ENCODE assay signal across 1 cellular context in the genomic region with DNA sequence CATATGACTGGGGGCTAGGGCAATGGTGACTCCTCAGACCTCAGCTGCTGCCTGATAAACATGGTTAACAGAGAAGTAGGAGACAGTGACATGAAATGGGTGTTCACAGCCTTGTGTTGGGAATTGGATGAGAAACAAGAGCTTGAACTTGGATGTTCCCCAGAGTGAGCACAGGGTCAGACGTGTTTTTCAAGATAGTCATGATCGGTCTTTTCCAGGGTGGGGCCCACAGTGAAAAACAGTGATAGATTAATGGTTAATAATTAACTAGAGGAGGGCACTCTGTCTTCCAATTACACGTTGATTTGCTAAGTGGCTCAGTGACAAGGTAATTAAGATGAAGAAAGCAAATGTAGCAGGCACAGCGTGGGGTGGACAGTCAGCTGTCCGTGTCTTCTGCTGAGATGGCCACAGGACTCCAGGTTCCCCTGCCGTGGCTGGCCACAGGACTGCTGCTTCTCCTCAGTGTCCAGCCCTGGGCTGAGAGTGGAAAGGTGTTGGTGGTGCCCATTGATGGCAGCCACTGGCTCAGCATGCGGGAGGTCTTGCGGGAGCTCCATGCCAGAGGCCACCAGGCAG.
TF ChIP-seq lines count a peak whose summit lies in the region.

TSS of gene UGT1A3 (plus strand) at position 320 of the 579 bp plus-strand sequence. CDS start at position 405, 85 bp downstream.

TF ChIP-seq in HepG2, 621 proteins besides CTCF, POLR2A, EP300 and RAD21:
- TF ChIP-seq SALL1 (CRISPR knock-in tag; IDR thresholded peaks at IDR 0.05) (no peak), SPEN (CRISPR knock-in tag; IDR thresholded peaks at IDR 0.05; ENCODE audit: low read depth) (no peak), HNF4G (IDR thresholded peaks at IDR 0.05; ENCODE audit: borderline replicate concordance, low read depth, low read length) (no peak), HNF4G (CRISPR knock-in tag; IDR thresholded peaks at IDR 0.05; ENCODE audit: borderline replicate concordance, low read depth) (no peak), CC2D1A (CRISPR knock-in tag; IDR thresholded peaks at IDR 0.05) (no peak), ZMAT3 (CRISPR knock-in tag; conservative IDR thresholded peaks at IDR 0.05) (no peak), KDM5A (IDR thresholded peaks at IDR 0.05; ENCODE audit: borderline replicate concordance, low read length) (no peak), MXD1 (CRISPR knock-in tag; IDR thresholded peaks at IDR 0.05) (no peak), KLF15 (CRISPR knock-in tag; IDR thresholded peaks at IDR 0.05; ENCODE audit: borderline replicate concordance) (no peak), REPIN1 (CRISPR knock-in tag; IDR thresholded peaks at IDR 0.05; ENCODE audit: borderline replicate concordance, low read depth) (no peak), ZNF614 (CRISPR knock-in tag; IDR thresholded peaks at IDR 0.05; ENCODE audit: borderline replicate concordance) (no peak), MTA1 (CRISPR knock-in tag; IDR thresholded peaks at IDR 0.05; ENCODE audit: borderline replicate concordance) (no peak), ELF1 (CRISPR knock-in tag; IDR thresholded peaks at IDR 0.05) (no peak), SRSF4 (IDR thresholded peaks at IDR 0.05; ENCODE audit: low read depth, low read length, poor library complexity, severe bottlenecking) (no peak), ZNF678 (CRISPR knock-in tag; IDR thresholded peaks at IDR 0.05) (no peak), HDAC1 (CRISPR knock-in tag; IDR thresholded peaks at IDR 0.05) (no peak)
- TF ChIP-seq, protein P1, sequence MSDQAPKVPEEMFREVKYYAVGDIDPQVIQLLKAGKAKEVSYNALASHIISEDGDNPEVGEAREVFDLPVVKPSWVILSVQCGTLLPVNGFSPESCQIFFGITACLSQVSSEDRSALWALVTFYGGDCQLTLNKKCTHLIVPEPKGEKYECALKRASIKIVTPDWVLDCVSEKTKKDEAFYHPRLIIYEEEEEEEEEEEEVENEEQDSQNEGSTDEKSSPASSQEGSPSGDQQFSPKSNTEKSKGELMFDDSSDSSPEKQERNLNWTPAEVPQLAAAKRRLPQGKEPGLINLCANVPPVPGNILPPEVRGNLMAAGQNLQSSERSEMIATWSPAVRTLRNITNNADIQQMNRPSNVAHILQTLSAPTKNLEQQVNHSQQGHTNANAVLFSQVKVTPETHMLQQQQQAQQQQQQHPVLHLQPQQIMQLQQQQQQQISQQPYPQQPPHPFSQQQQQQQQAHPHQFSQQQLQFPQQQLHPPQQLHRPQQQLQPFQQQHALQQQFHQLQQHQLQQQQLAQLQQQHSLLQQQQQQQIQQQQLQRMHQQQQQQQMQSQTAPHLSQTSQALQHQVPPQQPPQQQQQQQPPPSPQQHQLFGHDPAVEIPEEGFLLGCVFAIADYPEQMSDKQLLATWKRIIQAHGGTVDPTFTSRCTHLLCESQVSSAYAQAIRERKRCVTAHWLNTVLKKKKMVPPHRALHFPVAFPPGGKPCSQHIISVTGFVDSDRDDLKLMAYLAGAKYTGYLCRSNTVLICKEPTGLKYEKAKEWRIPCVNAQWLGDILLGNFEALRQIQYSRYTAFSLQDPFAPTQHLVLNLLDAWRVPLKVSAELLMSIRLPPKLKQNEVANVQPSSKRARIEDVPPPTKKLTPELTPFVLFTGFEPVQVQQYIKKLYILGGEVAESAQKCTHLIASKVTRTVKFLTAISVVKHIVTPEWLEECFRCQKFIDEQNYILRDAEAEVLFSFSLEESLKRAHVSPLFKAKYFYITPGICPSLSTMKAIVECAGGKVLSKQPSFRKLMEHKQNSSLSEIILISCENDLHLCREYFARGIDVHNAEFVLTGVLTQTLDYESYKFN (CRISPR knock-in tag; conservative IDR thresholded peaks at IDR 0.05) = no peak
- TF ChIP-seq, protein P2, sequence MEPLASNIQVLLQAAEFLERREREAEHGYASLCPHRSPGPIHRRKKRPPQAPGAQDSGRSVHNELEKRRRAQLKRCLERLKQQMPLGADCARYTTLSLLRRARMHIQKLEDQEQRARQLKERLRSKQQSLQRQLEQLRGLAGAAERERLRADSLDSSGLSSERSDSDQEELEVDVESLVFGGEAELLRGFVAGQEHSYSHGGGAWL (CRISPR knock-in tag; IDR thresholded peaks at IDR 0.05) = no peak
- TF ChIP-seq, protein P3, sequence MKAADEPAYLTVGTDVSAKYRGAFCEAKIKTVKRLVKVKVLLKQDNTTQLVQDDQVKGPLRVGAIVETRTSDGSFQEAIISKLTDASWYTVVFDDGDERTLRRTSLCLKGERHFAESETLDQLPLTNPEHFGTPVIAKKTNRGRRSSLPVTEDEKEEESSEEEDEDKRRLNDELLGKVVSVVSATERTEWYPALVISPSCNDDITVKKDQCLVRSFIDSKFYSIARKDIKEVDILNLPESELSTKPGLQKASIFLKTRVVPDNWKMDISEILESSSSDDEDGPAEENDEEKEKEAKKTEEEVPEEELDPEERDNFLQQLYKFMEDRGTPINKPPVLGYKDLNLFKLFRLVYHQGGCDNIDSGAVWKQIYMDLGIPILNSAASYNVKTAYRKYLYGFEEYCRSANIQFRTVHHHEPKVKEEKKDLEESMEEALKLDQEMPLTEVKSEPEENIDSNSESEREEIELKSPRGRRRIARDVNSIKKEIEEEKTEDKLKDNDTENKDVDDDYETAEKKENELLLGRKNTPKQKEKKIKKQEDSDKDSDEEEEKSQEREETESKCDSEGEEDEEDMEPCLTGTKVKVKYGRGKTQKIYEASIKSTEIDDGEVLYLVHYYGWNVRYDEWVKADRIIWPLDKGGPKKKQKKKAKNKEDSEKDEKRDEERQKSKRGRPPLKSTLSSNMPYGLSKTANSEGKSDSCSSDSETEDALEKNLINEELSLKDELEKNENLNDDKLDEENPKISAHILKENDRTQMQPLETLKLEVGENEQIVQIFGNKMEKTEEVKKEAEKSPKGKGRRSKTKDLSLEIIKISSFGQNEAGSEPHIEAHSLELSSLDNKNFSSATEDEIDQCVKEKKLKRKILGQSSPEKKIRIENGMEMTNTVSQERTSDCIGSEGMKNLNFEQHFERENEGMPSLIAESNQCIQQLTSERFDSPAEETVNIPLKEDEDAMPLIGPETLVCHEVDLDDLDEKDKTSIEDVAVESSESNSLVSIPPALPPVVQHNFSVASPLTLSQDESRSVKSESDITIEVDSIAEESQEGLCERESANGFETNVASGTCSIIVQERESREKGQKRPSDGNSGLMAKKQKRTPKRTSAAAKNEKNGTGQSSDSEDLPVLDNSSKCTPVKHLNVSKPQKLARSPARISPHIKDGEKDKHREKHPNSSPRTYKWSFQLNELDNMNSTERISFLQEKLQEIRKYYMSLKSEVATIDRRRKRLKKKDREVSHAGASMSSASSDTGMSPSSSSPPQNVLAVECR (CRISPR knock-in tag; IDR thresholded peaks at IDR 0.05; ENCODE audit: borderline replicate concordance) = no peak
TF ChIP-seq in HepG2: peak in this region for 0.
